ENCODE assay signal across 9 cellular contexts in the genomic region with DNA sequence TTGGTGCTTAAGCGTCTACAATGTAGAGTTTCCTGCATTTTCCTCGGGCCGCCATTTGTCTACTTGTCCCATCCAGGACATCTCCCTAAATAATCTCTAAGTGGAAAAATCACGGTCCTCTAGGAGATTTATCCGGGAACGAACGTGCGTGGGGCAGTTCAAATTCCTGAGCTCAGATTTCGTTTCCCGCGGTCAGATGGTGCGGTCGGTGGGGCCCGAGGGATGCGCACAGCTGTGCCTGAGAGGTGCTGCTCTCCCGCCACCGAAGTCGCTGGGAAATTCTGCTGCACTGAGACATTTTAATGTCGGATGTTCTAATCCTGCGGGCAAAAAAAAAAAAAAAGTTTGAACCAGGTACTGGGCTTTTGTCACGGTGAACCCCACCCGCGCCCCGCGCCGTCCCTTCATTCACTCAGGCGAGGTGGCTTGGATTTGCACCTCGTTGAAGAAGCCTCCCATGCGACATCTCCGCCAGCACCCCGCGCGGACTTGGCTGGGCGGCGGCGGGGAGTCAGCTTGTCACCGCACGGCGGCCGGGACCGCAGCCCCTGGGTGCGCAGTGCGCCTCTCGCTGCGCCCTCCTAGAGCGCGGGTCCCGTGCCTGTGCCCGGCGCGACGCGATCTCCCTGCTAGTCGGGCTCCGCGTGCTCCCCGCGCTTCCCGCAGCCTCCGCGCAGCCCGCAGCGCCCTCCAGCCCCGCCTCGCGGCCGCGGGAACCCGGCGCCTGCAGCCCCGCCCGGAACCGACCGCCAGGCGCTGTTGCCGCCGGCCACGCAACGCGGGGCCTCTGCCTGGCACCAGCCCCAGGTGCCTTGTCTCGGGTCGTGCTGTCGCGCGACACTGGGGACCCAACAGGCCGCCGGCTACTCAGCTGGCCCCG.
DNase-seq lines count a peak whose midpoint lies in the region; ATAC-seq and TF ChIP-seq lines count a peak whose summit lies in the region.
"Had no signal": no experiment of that assay in that cellular context is flagged by ENCODE, and none has a peak within 500 bp of the region (broad histone marks: within the 10 kb centered on the region; RNA-seq: fewer than 3 reads in every experiment).

No MANE protein-coding gene starts in this region.

- peak; percentile 77 to 80 for ATAC-seq in stimulated activated naive B cell treated with anti-CD40 and anti-IgM and Interleukin-4, amounts not matched to agents 10 μg/mL and 1 μg/mL and 100 μg/mL, for 72 hours (replicated peaks)
- no peak for ATAC-seq in GM19397 (IDR thresholded peaks at IDR 0.05; ENCODE audit: unreplicated experiment)

- H3K27me3 Mint-ChIP-seq in stimulated activated naive B cell treated with anti-CD40 and anti-IgM and Interleukin-4, amounts not matched to agents 10 μg/mL and 1 μg/mL and 100 μg/mL, for 72 hours = no peaks in the 10 kb centered on the region

- H3K9me3 Mint-ChIP-seq in stimulated activated naive B cell treated with anti-CD40 and anti-IgM and Interleukin-4, amounts not matched to agents 10 μg/mL and 1 μg/mL and 100 μg/mL, for 72 hours = no peaks in the 10 kb centered on the region

- peak; percentile 20 for TF ChIP-seq CTCF in choroid plexus epithelial cell (conservative IDR thresholded peaks at IDR 0.05; ENCODE audit: low read depth, low read length)

- H3K4me3 Mint-ChIP-seq in stimulated activated naive B cell treated with anti-CD40 and anti-IgM and Interleukin-4, amounts not matched to agents 10 μg/mL and 1 μg/mL and 100 μg/mL, for 72 hours = peak overlapping the region; percentile 80 to 86

- peak overlapping the region; percentile 83 for H3K27ac Mint-ChIP-seq in stimulated activated naive B cell treated with anti-CD40 and anti-IgM and Interleukin-4, amounts not matched to agents 10 μg/mL and 1 μg/mL and 100 μg/mL, for 72 hours

- no peaks in the 10 kb centered on the region for H3K36me3 Mint-ChIP-seq in stimulated activated naive B cell treated with anti-CD40 and anti-IgM and Interleukin-4, amounts not matched to agents 10 μg/mL and 1 μg/mL and 100 μg/mL, for 72 hours

- H3K4me3 ChIP-seq in choroid plexus epithelial cell (ENCODE audit: low read depth, low read length) = peak overlapping the region; percentile 65

- DNase-seq in NCI-H2107 (lab: John Stamatoyannopoulos, UW) = peak; percentile 16
- DNase-seq in NCI-H2107 treated with DMSO at 0.1 percent for 48 hours (lab: John Stamatoyannopoulos, UW; ENCODE audit: unreplicated experiment) = no peak
- DNase-seq in NCI-H146 (lab: John Stamatoyannopoulos, UW) = peak; percentile 81
- peak; percentile 26 for DNase-seq in choroid plexus epithelial cell (ENCODE audit: low read depth)
- peak; percentile 67 for DNase-seq in left kidney (ENCODE audit: low read depth, low spot score)
- DNase-seq in stimulated activated naive B cell treated with anti-CD40 and anti-IgM and Interleukin-4, amounts not matched to agents 10 μg/mL and 1 μg/mL and 100 μg/mL, for 72 hours = peak; percentile 28
- DNase-seq in A172 (ENCODE audit: low spot score) = no peak
- DNase-seq: DND-41 had no signal

- peaks cover 10 to 22% of the 10 kb centered on the region in 2 donors for H3K4me1 Mint-ChIP-seq in stimulated activated naive B cell treated with anti-CD40 and anti-IgM and Interleukin-4, amounts not matched to agents 10 μg/mL and 1 μg/mL and 100 μg/mL, for 72 hours

Comparison
In these comparisons a context has a peak if more than half of its experiments do, and no peak if none do; other contexts are left out.
1. DNase-seq: peak in NCI-H2107 (single experiment), NCI-H146 (single experiment), choroid plexus epithelial cell (single experiment), left kidney (single experiment) and stimulated activated naive B cell treated with anti-CD40 and anti-IgM and Interleukin-4, amounts not matched to agents 10 μg/mL and 1 μg/mL and 100 μg/mL, for 72 hours (single experiment); none in NCI-H2107 treated with DMSO at 0.1 percent for 48 hours (single experiment) and A172 (single experiment).